In the genomic region with DNA sequence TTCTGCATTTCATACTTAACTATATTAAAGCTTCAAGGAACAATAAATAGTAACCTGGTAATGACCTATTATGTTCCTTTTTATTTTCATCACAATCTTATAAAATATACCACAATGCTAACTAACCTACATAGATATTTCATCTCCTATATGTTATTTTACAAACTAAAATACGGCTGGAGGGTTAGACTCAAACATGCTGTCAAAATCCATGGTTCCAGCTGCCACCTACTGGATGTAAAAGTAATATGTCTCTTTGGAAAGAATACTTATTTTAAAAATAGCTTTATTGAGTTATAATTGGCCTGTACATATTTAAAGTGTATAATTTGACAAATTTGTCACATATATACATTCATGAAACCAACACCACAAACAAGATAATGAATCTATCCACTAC, we compare ENCODE assay signal across 8 cellular contexts. TPM values are rescaled to one million over a fixed set of nuclear protein-coding genes. Genes with fewer than 3 reads are reported as not detected.
A peak's percentile ranks its signal among the peaks of the same experiment; 100 is the strongest.
DNase-seq lines count a peak whose midpoint lies in the region; FAIRE-seq and TF ChIP-seq lines count a peak whose summit lies in the region.
"Had no signal": no experiment of that assay in that cellular context is flagged by ENCODE, and none has a peak within 500 bp of the region (broad histone marks: within the 10 kb centered on the region; RNA-seq: fewer than 3 reads in every experiment).

No MANE protein-coding gene starts in this region.

- H3K9ac ChIP-seq in Karpas-422 (ENCODE audit: low read length) (no peak overlapping the region), kidney (ENCODE audit: low read length in 2 of 2) (no peak overlapping the region)

- no peak overlapping the region for H2AFZ ChIP-seq in Karpas-422 (ENCODE audit: low read length)

- peak; percentile 99 for FAIRE-seq in kidney (lab: Jason Lieb, UNC)

- H3K9me2 ChIP-seq in Karpas-422 (replicated peaks; ENCODE audit: insufficient read depth, low read length), result no peaks in the 10 kb centered on the region

- H3K36me3 ChIP-seq in Karpas-422 (ENCODE audit: insufficient read depth, low read length), result no peaks in the 10 kb centered on the region
- H3K36me3 ChIP-seq in WERI-Rb-1, result no peaks in the 10 kb centered on the region
- H3K36me3 ChIP-seq in kidney (ENCODE audit: control insufficient read depth in 1 of 2, insufficient read depth in 2 of 2, low read length in 2 of 2), result no peaks in the 10 kb centered on the region

- intact Hi-C loops in kidney (cut with DNase I), result no loop called here

- no peak overlapping the region for H3K4me2 ChIP-seq in Karpas-422 (ENCODE audit: low read depth, low read length, poor library complexity, severe bottlenecking)

- no peak for TF ChIP-seq CTCF in WERI-Rb-1 (IDR thresholded peaks at IDR 0.05; ENCODE audit: low read depth, low read length)
- peak; percentile 19 for TF ChIP-seq CTCF in kidney (IDR thresholded peaks at IDR 0.05; ENCODE audit: borderline replicate concordance, extremely low read depth, insufficient read depth)

- DNase-seq in EL, result peak; percentile 8
- DNase-seq in Karpas-422, result peak; percentile 68
- peak; percentile 12 for DNase-seq in WERI-Rb-1
- no peak for DNase-seq in kidney
- DNase-seq in ecto neural progenitor cell (ENCODE audit: low spot score), result no peak
- no peak for DNase-seq in cerebellar nuclear complex (lab: John Stamatoyannopoulos, UW)
- DNase-seq in substantia nigra (lab: John Stamatoyannopoulos, UW), result no peak

- H3K27me3 ChIP-seq in Karpas-422 (ENCODE audit: low read length) (no peaks in the 10 kb centered on the region), WERI-Rb-1 (ENCODE audit: insufficient read depth, low read depth, severe bottlenecking) (peaks cover 7% of the 10 kb centered on the region)

- H3K79me2 ChIP-seq in Karpas-422 (ENCODE audit: low read length), result no peaks in the 10 kb centered on the region

- H3K9me3 ChIP-seq in Karpas-422 (ENCODE audit: low read length) (no peaks in the 10 kb centered on the region), WERI-Rb-1 (ENCODE audit: severe bottlenecking) (no peaks in the 10 kb centered on the region), kidney (ENCODE audit: control insufficient read depth in 1 of 2, low read length in 2 of 2) (no peaks in the 10 kb centered on the region)

- H3K27ac ChIP-seq in Karpas-422 (ENCODE audit: low read length) (no peak overlapping the region), WERI-Rb-1 (no peak overlapping the region), kidney (ENCODE audit: low read depth in 2 of 2, low read length in 2 of 2) (no peak overlapping the region), substantia nigra (ENCODE audit: low read depth, low read length, poor library complexity, severe bottlenecking) (no peak overlapping the region)

- H4K20me1 ChIP-seq in Karpas-422 (ENCODE audit: insufficient read depth, low read depth, low read length), result no peaks in the 10 kb centered on the region

- H3K4me3 ChIP-seq in Karpas-422 (ENCODE audit: low read length) (no peak overlapping the region), WERI-Rb-1 (ENCODE audit: low read depth, low read length) (no peak overlapping the region), kidney (ENCODE audit: low read length in 2 of 2) (no peak overlapping the region)

- H3K4me1 ChIP-seq in Karpas-422 (ENCODE audit: low read length) (no peaks in the 10 kb centered on the region), kidney (ENCODE audit: control insufficient read depth in 1 of 2, insufficient read depth in 1 of 2, low read depth in 1 of 2, low read length in 2 of 2) (no peaks in the 10 kb centered on the region)

RNA-seq across cellular contexts. Expression of a gene that starts 15.0 kb away (rescaled TPM):
- not detected in 2 replicates for total RNA-seq in Karpas-422 (2014; rRNA removed; shearing (Covaris generic); ENCODE audit: low replicate concordance)
- total RNA-seq in kidney, result 11.9 TPM
- polyA plus RNA-seq in kidney (ENCODE audit: insufficient read depth, low read depth, low replicate concordance), result 89.1 TPM
- total RNA-seq: naive thymus-derived CD8-positive, alpha-beta T cell had no signal
- polyA plus RNA-seq: naive thymus-derived CD8-positive, alpha-beta T cell had no signal

RNA-seq across cellular contexts. Expression of a gene that starts 51.3 kb away (rescaled TPM):
- total RNA-seq in Karpas-422 (2014; rRNA removed; shearing (Covaris generic); ENCODE audit: low replicate concordance), result 122 and 154 TPM in 2 replicates
- total RNA-seq in kidney, result 70.7 TPM
- polyA plus RNA-seq in kidney (ENCODE audit: insufficient read depth, low read depth, low replicate concordance), result 215 TPM

RNA-seq across cellular contexts. Expression of a gene that starts 51.8 kb away (rescaled TPM):
- 32.5 and 47.0 TPM in 2 replicates for total RNA-seq in Karpas-422 (2014; rRNA removed; shearing (Covaris generic); ENCODE audit: low replicate concordance)
- 31.7 TPM for total RNA-seq in kidney
- 27.5 TPM for polyA plus RNA-seq in kidney (ENCODE audit: insufficient read depth, low read depth, low replicate concordance)

Comparison
In these comparisons a context has a peak if more than half of its experiments do, and no peak if none do; other contexts are left out.
1. DNase-seq: peak in EL (single experiment), Karpas-422 (single experiment) and WERI-Rb-1 (single experiment); none in kidney (single experiment), ecto neural progenitor cell (single experiment), cerebellar nuclear complex (0 of 2) and substantia nigra (0 of 49).
2. RNA of a gene that starts 15.0 kb away (total RNA-seq): 11.9 TPM in kidney (single experiment); not detected in Karpas-422; every median in the first group is over 10 times any median in the second.